23 cellular contexts compared by ENCODE assay signal in the genomic region with DNA sequence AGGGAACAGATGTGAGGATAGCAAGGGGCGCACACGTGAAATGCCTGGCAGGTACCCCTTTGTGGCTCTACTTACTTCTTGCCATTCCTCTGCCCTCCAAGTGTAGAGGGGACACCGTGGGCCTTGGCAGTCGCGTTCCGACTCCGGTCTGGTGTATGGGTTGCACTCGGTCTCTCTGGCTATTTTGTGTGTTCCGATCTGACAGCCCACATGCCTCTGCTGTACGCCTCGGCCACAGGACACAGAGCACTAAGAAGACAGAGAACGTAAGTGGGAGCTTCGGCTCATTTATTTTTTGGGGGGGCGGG.
DNase-seq lines count a peak whose midpoint lies in the region; ATAC-seq and TF ChIP-seq lines count a peak whose summit lies in the region.
"Had no signal": no experiment of that assay in that cellular context is flagged by ENCODE, and none has a peak within 500 bp of the region (broad histone marks: within the 10 kb centered on the region; RNA-seq: fewer than 3 reads in every experiment).

No MANE protein-coding gene starts in this region.

- 61% methylated on average over 14 of the region's 14 CpGs for WGBS in right cardiac atrium
- WGBS in psoas muscle, 3 donors, result 83 to 88% (median 84%) methylated on average over 14 of the region's 14 CpGs
- 91 to 95% methylated on average over 6 to 14 of the region's 14 CpGs for WGBS in transverse colon (ENCODE audit: low coverage in 1 of 2), 2 donors

- H3K9me3 ChIP-seq in right cardiac atrium (ENCODE audit: control insufficient read depth, low read length), result no peaks in the 10 kb centered on the region
- no peaks in the 10 kb centered on the region for H3K9me3 ChIP-seq in psoas muscle
- no peaks in the 10 kb centered on the region for H3K9me3 ChIP-seq in transverse colon
- H3K9me3 ChIP-seq: SJSA1 had no signal

- H3K36me3 ChIP-seq in psoas muscle (ENCODE audit: insufficient read depth in 1 of 2, low read depth in 1 of 2) (peaks cover 29 to 51% of the 10 kb centered on the region in 2 donors), transverse colon (no peaks in the 10 kb centered on the region)
- H3K36me3 ChIP-seq: SJSA1 had no signal

- TF ChIP-seq CTCF in epithelial cell of proximal tubule (conservative IDR thresholded peaks at IDR 0.05; ENCODE audit: low read depth, low read length) (no peak), psoas muscle (IDR thresholded peaks at IDR 0.05) (no peak), transverse colon (IDR thresholded peaks at IDR 0.05) (no peak)

- intact Hi-C loops in right cardiac atrium (cut with DNase I) (no loop called here), psoas muscle (cut with DNase I) (no loop called here), transverse colon (cut with DNase I; ENCODE audit: low total_unique reads) (no loop called here)

- no peaks in the 10 kb centered on the region for H3K27me3 ChIP-seq in right cardiac atrium (ENCODE audit: control insufficient read depth, insufficient read depth)
- H3K27me3 ChIP-seq in psoas muscle (ENCODE audit: insufficient read depth in 3 of 3, low read length in 2 of 3), result no peaks in the 10 kb centered on the region
- no peaks in the 10 kb centered on the region for H3K27me3 ChIP-seq in transverse colon
- H3K27me3 ChIP-seq: dorsolateral prefrontal cortex, SJSA1 had no signal

- DNase-seq in epithelial cell of proximal tubule (ENCODE audit: low read depth), result no peak
- peak in 1 of 3 donors; percentile 63 for DNase-seq in right cardiac atrium
- no peak for DNase-seq in psoas muscle
- DNase-seq in transverse colon, result no peak
- no peak for DNase-seq in NCI-H1105 treated with DMSO at 0.1 percent for 48 hours (lab: John Stamatoyannopoulos, UW)
- DNase-seq in activated effector memory CD4-positive, alpha-beta T cell treated with Interleukin-2 at 50 U/mL for 16 hours, result no peak
- DNase-seq: activated CD4-positive, alpha-beta T cell treated with anti-CD3 and anti-CD28 coated beads for 36 hours; activated naive CD4-positive, alpha-beta T cell treated with Interleukin-2 at 50 U/mL for 16 hours; activated T-cell treated with anti-CD3 and anti-CD28 coated beads, Interleukin-2, amount 50 U/mL, for 4 hours; amygdala; caudate nucleus; CD4-positive, CD25-positive, alpha-beta regulatory T cell; dorsolateral prefrontal cortex; erythroblast; H9; left cardiac atrium; NCI-H2081 treated with DMSO at 0.1 percent for 48 hours; NCI-H510A; stimulated activated CD4-positive, alpha-beta T cell treated with anti-CD3 and anti-CD28 coated beads, Interleukin-15, amount 100 ng/mL, for 24 hours; stimulated activated CD8-positive, alpha-beta memory T cell treated with anti-CD3 and anti-CD28 coated beads, Interleukin-4, amount 100 ng/mL, for 48 hours had no signal

- H3K27ac ChIP-seq in right cardiac atrium (ENCODE audit: low read length) (peak overlapping the region; percentile 28), psoas muscle (no peak overlapping the region), transverse colon (peak overlapping the region; percentile 1 to 66 (median 42))
- H3K27ac ChIP-seq: dorsolateral prefrontal cortex, SJSA1 had no signal

- no peak for TF ChIP-seq EP300 in transverse colon (IDR thresholded peaks at IDR 0.05; ENCODE audit: low read depth)

- H3K4me1 ChIP-seq in right cardiac atrium (ENCODE audit: control insufficient read depth, insufficient read depth, low read length) (no peaks in the 10 kb centered on the region), psoas muscle (no peaks in the 10 kb centered on the region), transverse colon (no peaks in the 10 kb centered on the region)
- H3K4me1 ChIP-seq: SJSA1 had no signal

- in situ Hi-C loops in transverse colon (cut with MboI; ENCODE audit: low pct_ligation_motif_present in 1 of 4, low pct_unique_long_range_greater_than_20kb in 1 of 4, low sequenced_read_pairs in 3 of 4), result no loop called here

- H3K4me3 ChIP-seq in epithelial cell of proximal tubule (ENCODE audit: low read depth, low read length) (peak overlapping the region; percentile 54), right cardiac atrium (ENCODE audit: low read length) (no peak overlapping the region), psoas muscle (peak overlapping the region; percentile 41), transverse colon (peak overlapping the region in 1 of 4 donors; percentile 6)
- H3K4me3 ChIP-seq: SJSA1 had no signal

- no peak for TF ChIP-seq POLR2A in transverse colon (IDR thresholded peaks at IDR 0.05)

- ATAC-seq in right cardiac atrium (peak; percentile 65 to 67), psoas muscle (no peak), HG03457 (IDR thresholded peaks at IDR 0.05; ENCODE audit: unreplicated experiment) (no peak), GM19467 (IDR thresholded peaks at IDR 0.05; ENCODE audit: unreplicated experiment) (no peak)
- ATAC-seq: activated CD4-positive, alpha-beta T cell treated with anti-CD3 and anti-CD28 coated beads for 36 hours; activated T-cell treated with anti-CD3 and anti-CD28 coated beads, Interleukin-2, amount 50 U/mL, for 4 hours had no signal

Comparison
In these comparisons a context has a peak if more than half of its experiments do, and no peak if none do; other contexts are left out.
1. ATAC-seq: peak in right cardiac atrium (2 of 2); none in psoas muscle (0 of 4), HG03457 (single experiment) and GM19467 (single experiment).